In genomic region chr5:87150630-87151029, GRCh38 we compare ENCODE assay signal across 18 cellular contexts.
A peak's percentile ranks its signal among the peaks of the same experiment; 100 is the strongest.
DNase-seq lines count a peak whose midpoint lies in the region; ATAC-seq, FAIRE-seq and TF ChIP-seq lines count a peak whose summit lies in the region.
"Had no signal": no experiment of that assay in that cellular context is flagged by ENCODE, and none has a peak within 500 bp of the region (broad histone marks: within the 10 kb centered on the region; RNA-seq: fewer than 3 reads in every experiment).

No MANE protein-coding gene starts in this region.

- no peak for ATAC-seq in PC-3
- ATAC-seq in K562, result no peak

- no peak for TF ChIP-seq CTCF in PC-3 (conservative IDR thresholded peaks at IDR 0.05; ENCODE audit: low read depth, low read length)
- TF ChIP-seq CTCF in K562 (IDR thresholded peaks at IDR 0.05 in 2 of 3, conservative IDR thresholded peaks at IDR 0.05 in 1 of 3; ENCODE audit: insufficient read depth in 2 of 3, low read depth in 1 of 3, low read length in 3 of 3), result no peak
- no peak for TF ChIP-seq CTCF in fibroblast of the aortic adventitia (IDR thresholded peaks at IDR 0.05; ENCODE audit: insufficient read depth, low read length)
- no peak for TF ChIP-seq CTCF in transverse colon (IDR thresholded peaks at IDR 0.05)
- no peak for TF ChIP-seq CTCF in lower leg skin (IDR thresholded peaks at IDR 0.05)

- no peak overlapping the region for H3K9ac ChIP-seq in PC-3 (ENCODE audit: low read length)
- H3K9ac ChIP-seq in K562 (ENCODE audit: insufficient read depth in 1 of 2, low read depth in 2 of 2, low read length in 2 of 2), result peak overlapping the region in 1 of 2 experiments; percentile 35; a peak in 1 of 4 replicates

- H4K20me1 ChIP-seq in PC-3 (ENCODE audit: low read length), result no peaks in the 10 kb centered on the region
- no peaks in the 10 kb centered on the region for H4K20me1 ChIP-seq in K562 (replicated peaks; ENCODE audit: control insufficient read depth, insufficient read depth, low read length)

- POLR2A ChIA-PET in PC-3 (lab: Charles Lee; ENCODE audit: unreplicated experiment), result no interaction called here
- POLR2A ChIA-PET in K562 (lab: Yijun Ruan, JAX), result interaction anchor here (1.3 kb wide), 1 partner anchor 12 kb away, joined by 3 read pairs; no protein-coding TSS in a partner anchor

- no peaks in the 10 kb centered on the region for H3K9me2 ChIP-seq in PC-3 (replicated peaks; ENCODE audit: low read length)

- CTCF ChIA-PET in PC-3 (lab: Charles Lee), result no interaction called here
- CTCF ChIA-PET in K562 (lab: Yijun Ruan, JAX; ENCODE audit: low intra/inter-chr PET ratio), result no interaction called here

- H3K36me3 ChIP-seq in PC-3 (ENCODE audit: low read depth, low read length) (no peaks in the 10 kb centered on the region), K562 (ENCODE audit: control insufficient read depth, insufficient read depth, low read length) (no peaks in the 10 kb centered on the region), transverse colon (no peaks in the 10 kb centered on the region)

- H3K4me3 Mint-ChIP-seq in T-helper 2 cell treated with Interferon-gamma antibody and Interleukin-4, amounts not matched to agents 5 μg/mL and 100 μg/mL, for 36 hours, result no peak overlapping the region
- H3K4me3 Mint-ChIP-seq: H9 had no signal

- H3K27ac ChIP-seq in PC-3 (ENCODE audit: low read length) (no peak overlapping the region), K562 (ENCODE audit: extremely low read depth, low read depth, low read length) (no peak overlapping the region), transverse colon (no peak overlapping the region)
- H3K27ac ChIP-seq: HL-60 had no signal

- in situ Hi-C loops in K562 (cut with MboI) (no loop called here), transverse colon (cut with MboI; ENCODE audit: low pct_ligation_motif_present in 1 of 4, low pct_unique_long_range_greater_than_20kb in 1 of 4, low sequenced_read_pairs in 3 of 4) (no loop called here)

- no peaks in the 10 kb centered on the region for H3K9me1 ChIP-seq in K562 (ENCODE audit: control insufficient read depth, insufficient read depth, low read length)

- BruUV-seq in PC-3 (replicated peaks; lab: Mats Ljungman, UMichigan) (no TSS peak), K562 (replicated peaks; lab: Mats Ljungman, UMichigan) (no TSS peak)

- H3K4me3 ChIP-seq in PC-3 (ENCODE audit: low read length) (no peak overlapping the region), K562 (no peak overlapping the region), fibroblast of the aortic adventitia (ENCODE audit: low read depth, low read length) (no peak overlapping the region), transverse colon (no peak overlapping the region), lower leg skin (ENCODE audit: low read depth, poor library complexity, severe bottlenecking) (no peak overlapping the region)
- H3K4me3 ChIP-seq: PC-9 had no signal

- H3K27ac Mint-ChIP-seq in T-helper 2 cell treated with Interferon-gamma antibody and Interleukin-4, amounts not matched to agents 5 μg/mL and 100 μg/mL, for 36 hours, result no peak overlapping the region

- peaks cover 7% of the 10 kb centered on the region for H3K27me3 Mint-ChIP-seq in T-helper 2 cell treated with Interferon-gamma antibody and Interleukin-4, amounts not matched to agents 5 μg/mL and 100 μg/mL, for 36 hours (ENCODE audit: low read depth)

- intact Hi-C loops in PC-3 (cut with micrococcal nuclease), result no loop called here
- intact Hi-C loops in K562 (cut with micrococcal nuclease), result no loop called here
- intact Hi-C loops in transverse colon (cut with DNase I; ENCODE audit: low total_unique reads), result no loop called here
- intact Hi-C loops in lower leg skin (cut with DNase I; ENCODE audit: low total_unique reads), result no loop called here

- peaks cover 12% of the 10 kb centered on the region for H3F3A ChIP-seq in PC-3 (ENCODE audit: low read length, unreplicated experiment)

- TF ChIP-seq EP300 in K562 (IDR thresholded peaks at IDR 0.05; ENCODE audit: low read length), result no peak
- no peak for TF ChIP-seq EP300 in transverse colon (IDR thresholded peaks at IDR 0.05; ENCODE audit: low read depth)

- FAIRE-seq in K562 (lab: Jason Lieb, UNC), result no peak
- FAIRE-seq: G401.6 had no signal

- H3K27me3 ChIP-seq in PC-3 (ENCODE audit: low read length), result no peaks in the 10 kb centered on the region
- H3K27me3 ChIP-seq in K562 (ENCODE audit: control insufficient read depth in 2 of 2, insufficient read depth in 2 of 2, low read length in 2 of 2), result peaks cover 3 to 8% of the 10 kb centered on the region in 2 experiments; a peak in 1 of 5 replicates
- H3K27me3 ChIP-seq in transverse colon, result no peaks in the 10 kb centered on the region

- H3K9me3 ChIP-seq in PC-3 (ENCODE audit: low read length), result no peaks in the 10 kb centered on the region
- no peaks in the 10 kb centered on the region for H3K9me3 ChIP-seq in K562 (replicated peaks; ENCODE audit: control insufficient read depth, insufficient read depth, low read depth, low read length)
- H3K9me3 ChIP-seq in transverse colon, result no peaks in the 10 kb centered on the region

- H3K4me1 Mint-ChIP-seq in T-helper 2 cell treated with Interferon-gamma antibody and Interleukin-4, amounts not matched to agents 5 μg/mL and 100 μg/mL, for 36 hours (ENCODE audit: low read depth), result peaks cover 9% of the 10 kb centered on the region

- no peaks in the 10 kb centered on the region for H3K79me2 ChIP-seq in PC-3 (ENCODE audit: low read length)
- H3K79me2 ChIP-seq in K562 (ENCODE audit: control insufficient read depth, insufficient read depth, low read length), result no peaks in the 10 kb centered on the region

- TF ChIP-seq POLR2A in K562 (conservative IDR thresholded peaks at IDR 0.05) (no peak), transverse colon (IDR thresholded peaks at IDR 0.05) (no peak), lower leg skin (IDR thresholded peaks at IDR 0.05) (no peak)

- peak; percentile 75 for DNase-seq in PC-3
- DNase-seq in K562 (ENCODE audit: extremely low read depth in 1 of 4, low spot score in 3 of 4), result no peak
- DNase-seq in fibroblast of the aortic adventitia (ENCODE audit: low read depth), result peak; percentile 16
- DNase-seq in superior temporal gyrus (ENCODE audit: extremely low spot score), result no peak
- no peak for DNase-seq in transverse colon
- DNase-seq in T-helper 2 cell treated with Interferon-gamma antibody and Interleukin-4, amounts not matched to agents 5 μg/mL and 100 μg/mL, for 36 hours (ENCODE audit: low spot score), result no peak
- no peak for DNase-seq in lower leg skin (ENCODE audit: low spot score in 2 of 2)
- DNase-seq: C1 segment of cervical spinal cord, DMS 273 treated with DMSO at 0.1 percent for 48 hours, DND-41, H9, Karpas-422, NCI-H1417 treated with DMSO at 0.1 percent for 48 hours, NCI-H1930, NCI-H526, PC-9 had no signal

- H2AFZ ChIP-seq in PC-3 (ENCODE audit: low read length), result no peak overlapping the region
- no peak overlapping the region for H2AFZ ChIP-seq in K562 (ENCODE audit: low read depth, low read length)
- H2AFZ ChIP-seq: PC-9 had no signal

- no peaks in the 10 kb centered on the region for H3K9me3 Mint-ChIP-seq in T-helper 2 cell treated with Interferon-gamma antibody and Interleukin-4, amounts not matched to agents 5 μg/mL and 100 μg/mL, for 36 hours
- H3K9me3 Mint-ChIP-seq: H9 had no signal

- 8% methylated on average over 6 of the region's 6 CpGs for WGBS in K562 (ENCODE audit: insufficient coverage, low coverage, missing lambda C conversion rate)
- 87% methylated on average over 6 of the region's 6 CpGs; no CpG with 5 or more reads in 1 of the 2 donors for WGBS in transverse colon (ENCODE audit: low coverage in 1 of 2), 2 donors
- WGBS in lower leg skin, 2 donors, result 64 to 76% methylated on average over 6 of the region's 6 CpGs

- TF ChIP-seq RAD21 in K562 (CRISPR knock-in tag; conservative IDR thresholded peaks at IDR 0.05 in 1 of 2, IDR thresholded peaks at IDR 0.05 in 1 of 2), result no peak

- no peaks in the 10 kb centered on the region for H3K36me3 Mint-ChIP-seq in T-helper 2 cell treated with Interferon-gamma antibody and Interleukin-4, amounts not matched to agents 5 μg/mL and 100 μg/mL, for 36 hours (ENCODE audit: low read depth)

- H3K4me2 ChIP-seq in PC-3 (ENCODE audit: low read length) (peak overlapping the region; percentile 17; the same call in 1 of the 2 replicates), K562 (ENCODE audit: insufficient read depth, low read length) (peak overlapping the region; percentile 14; the same call in 1 of the 2 replicates)
- H3K4me2 ChIP-seq: PC-9 had no signal

- peaks cover 34% of the 10 kb centered on the region for H3K4me1 ChIP-seq in PC-3 (ENCODE audit: insufficient read depth, low read length)
- peaks cover 0 to 2% of the 10 kb centered on the region in 2 experiments; a peak in 2 of 5 replicates for H3K4me1 ChIP-seq in K562 (replicated peaks in 1 of 2; ENCODE audit: control insufficient read depth in 2 of 2, insufficient read depth in 2 of 2, low read length in 2 of 2)
- no peaks in the 10 kb centered on the region for H3K4me1 ChIP-seq in transverse colon

TF ChIP-seq in K562, 482 proteins besides CTCF, POLR2A, EP300 and RAD21:
- TF ChIP-seq SOX6 (IDR thresholded peaks at IDR 0.05), result no peak
TF ChIP-seq in K562: peak in this region for 0.

Comparison
In these comparisons a context has a peak if more than half of its experiments do, and no peak if none do; other contexts are left out.
1. DNase-seq: peak in PC-3 (single experiment) and fibroblast of the aortic adventitia (single experiment); none in K562 (0 of 4), superior temporal gyrus (single experiment), transverse colon (single experiment), T-helper 2 cell treated with Interferon-gamma antibody and Interleukin-4, amounts not matched to agents 5 μg/mL and 100 μg/mL, for 36 hours (single experiment) and lower leg skin (0 of 2).